Comparison of ENCODE assay signal across 8 cellular contexts in the genomic region with DNA sequence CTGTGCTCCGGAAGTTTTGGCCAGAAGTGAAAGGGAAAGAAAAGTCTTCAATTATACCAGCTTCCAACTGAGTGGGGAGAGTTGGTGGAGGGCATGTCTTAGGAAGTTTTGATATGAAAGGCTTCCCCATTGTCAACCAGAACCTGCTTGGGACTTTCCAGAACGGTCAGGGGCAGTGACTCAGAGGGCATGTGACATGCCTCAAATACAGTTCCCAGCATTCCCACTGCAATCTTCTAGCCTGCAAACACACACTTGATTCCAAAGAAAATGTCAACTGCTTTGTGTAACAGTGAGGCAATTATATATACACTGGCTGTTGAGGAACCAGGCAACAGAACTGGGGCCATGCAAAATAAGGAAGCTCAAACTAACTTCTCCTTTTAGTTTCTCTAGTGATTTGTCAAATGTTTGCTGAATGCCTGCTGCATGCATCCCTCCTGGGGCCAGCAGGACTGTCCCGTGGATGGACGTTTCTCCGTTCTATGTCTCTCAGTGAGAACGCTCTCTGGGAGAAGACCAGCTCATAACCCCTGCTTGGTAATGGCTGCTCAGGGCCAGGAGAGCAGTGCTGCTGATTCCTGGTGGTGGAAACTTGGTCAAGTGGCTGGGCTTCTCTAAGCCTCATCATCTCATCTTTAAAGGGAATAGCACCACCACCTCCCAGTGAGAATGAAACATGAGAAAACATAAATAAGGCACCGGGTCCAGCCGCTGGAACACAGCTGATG. TPM values are rescaled to one million over a fixed set of nuclear protein-coding genes. Genes with fewer than 3 reads are reported as not detected.
DNase-seq lines count a peak whose midpoint lies in the region; ATAC-seq and TF ChIP-seq lines count a peak whose summit lies in the region.

No MANE protein-coding gene starts in this region.

- H3K9me3 Mint-ChIP-seq in Calu3 (ENCODE audit: low read depth, unreplicated experiment) (no peaks in the 10 kb centered on the region), GM23338 (peaks cover 10% of the 10 kb centered on the region), H9 (no peaks in the 10 kb centered on the region; a peak in 1 of 5 replicates)

- H3K23me2 ChIP-seq in H9 (ENCODE audit: insufficient read length, low read depth, low read length, poor library complexity, severe bottlenecking) = no peaks in the 10 kb centered on the region

- H3K4me3 Mint-ChIP-seq in Calu3 (ENCODE audit: low read depth, unreplicated experiment) (no peak overlapping the region), GM23338 (no peak overlapping the region), H9 (no peak overlapping the region)

- WGBS in H9 (ENCODE audit: extremely low coverage, insufficient read length, low lambda C conversion rate) = no CpG with 5 or more reads among the region's 8 CpGs

- TF ChIP-seq CTCF in Calu3 (IDR thresholded peaks at IDR 0.05; ENCODE audit: unreplicated experiment) (no peak), GM23338 (conservative IDR thresholded peaks at IDR 0.05; ENCODE audit: low read depth in 2 of 2) (no peak), Panc1 (IDR thresholded peaks at IDR 0.05) (no peak), dorsolateral prefrontal cortex (IDR thresholded peaks at IDR 0.05 in 54 of 56, conservative IDR thresholded peaks at IDR 0.05 in 2 of 56; ENCODE audit: low read depth in 1 of 56, partially characterized antibody in 56 of 56) (no peak), vagina (IDR thresholded peaks at IDR 0.05) (no peak), H9 (conservative IDR thresholded peaks at IDR 0.05) (no peak)

- no peak overlapping the region for H3K56ac ChIP-seq in H9 (ENCODE audit: insufficient read length, low read depth, low read length)

- H3K79me2 ChIP-seq in GM23338 (replicated peaks; ENCODE audit: insufficient read depth) = no peaks in the 10 kb centered on the region
- H3K79me2 ChIP-seq in H9 (ENCODE audit: insufficient read depth, low read length) = no peaks in the 10 kb centered on the region

- intact Hi-C loops in Calu3 (cut with micrococcal nuclease; ENCODE audit: unreplicated experiment) = no loop called here
- intact Hi-C loops in Panc1 (cut with micrococcal nuclease; ENCODE audit: unreplicated experiment) = no loop called here
- intact Hi-C loops in dorsolateral prefrontal cortex (cut with DNase I) = loop anchor here in 1 of 2 donors (1.0 kb wide), 1 partner anchor 35 kb away; a partner anchor contains a TSS
- intact Hi-C loops in vagina (cut with DNase I) = no loop called here

- H3K9ac ChIP-seq in H9 (ENCODE audit: extremely low read depth, insufficient read length, low read length) = no peak overlapping the region

- TF ChIP-seq POLR2A in vagina (IDR thresholded peaks at IDR 0.05) = no peak

- no peak overlapping the region for H3K18ac ChIP-seq in H9 (ENCODE audit: insufficient read length, low read depth, low read length)

- ATAC-seq in GM23338 (no peak), Panc1 (peak; percentile 80)

- H3K4ac ChIP-seq in H9 (ENCODE audit: low read depth, low read length) = no peak overlapping the region

- H3K27me3 ChIP-seq in GM23338 (ENCODE audit: insufficient read depth) (no peaks in the 10 kb centered on the region), Panc1 (ENCODE audit: control insufficient read depth, insufficient read depth, low read length) (no peaks in the 10 kb centered on the region), dorsolateral prefrontal cortex (no peaks in the 10 kb centered on the region), vagina (no peaks in the 10 kb centered on the region), H9 (ENCODE audit: insufficient read depth, low read length) (no peaks in the 10 kb centered on the region)

- H4K8ac ChIP-seq in H9 (replicated peaks; ENCODE audit: insufficient read length, low read depth, low read length) = no peak overlapping the region

- H3K4me2 ChIP-seq in GM23338 = no peak overlapping the region
- H3K4me2 ChIP-seq in H9 (ENCODE audit: insufficient read depth, insufficient read length, low read length) = no peak overlapping the region

- no peak overlapping the region for H3K14ac ChIP-seq in H9 (ENCODE audit: insufficient read depth, low read length)

- H3K79me1 ChIP-seq in H9 (ENCODE audit: insufficient read depth, low read depth, low read length, poor library complexity, severe bottlenecking) = no peaks in the 10 kb centered on the region

- H3K27ac ChIP-seq in GM23338 (ENCODE audit: low read depth) = no peak overlapping the region
- H3K27ac ChIP-seq in Panc1 (ENCODE audit: low read length) = no peak overlapping the region
- H3K27ac ChIP-seq in dorsolateral prefrontal cortex = peak overlapping the region in 55 of 59 donors; percentile 1 to 86 (median 65)
- H3K27ac ChIP-seq in vagina = peak overlapping the region; percentile 48
- no peak overlapping the region for H3K27ac ChIP-seq in H9 (ENCODE audit: insufficient read length, low read depth, low read length)

- H4K20me1 ChIP-seq in GM23338 (replicated peaks; ENCODE audit: insufficient read depth) (no peaks in the 10 kb centered on the region), H9 (ENCODE audit: control insufficient read depth, insufficient read depth, insufficient read length) (no peaks in the 10 kb centered on the region)

- H3F3A ChIP-seq in GM23338 (replicated peaks; ENCODE audit: low read depth) = no peaks in the 10 kb centered on the region

- BruUV-seq in Calu3 (replicated peaks; lab: Mats Ljungman, UMichigan) (no TSS peak), Panc1 (replicated peaks; lab: Mats Ljungman, UMichigan) (no TSS peak)

- POLR2A ChIA-PET in Panc1 (lab: Charles Lee) = no interaction called here

- no peak overlapping the region for H2BK5ac ChIP-seq in H9 (ENCODE audit: insufficient read length, low read length)

- H3K9me3 ChIP-seq in Panc1 (ENCODE audit: control insufficient read depth, insufficient read depth, low read depth, low read length) (no peaks in the 10 kb centered on the region), vagina (no peaks in the 10 kb centered on the region), H9 (ENCODE audit: control insufficient read depth, low read depth, low read length) (no peaks in the 10 kb centered on the region)

- H2BK12ac ChIP-seq in H9 (ENCODE audit: insufficient read length, low read depth, low read length) = no peak overlapping the region

- H3K4me1 ChIP-seq in GM23338 (ENCODE audit: insufficient read depth) (no peaks in the 10 kb centered on the region), Panc1 (ENCODE audit: control insufficient read depth, insufficient read depth, low read length) (peaks cover 5% of the 10 kb centered on the region; the same call in 1 of the 2 replicates), vagina (peaks cover 14% of the 10 kb centered on the region), H9 (ENCODE audit: insufficient read depth, low read length) (no peaks in the 10 kb centered on the region)

- no peak overlapping the region for H2AK5ac ChIP-seq in H9 (ENCODE audit: insufficient read length, low read length)

- H3K4me1 Mint-ChIP-seq in Calu3 (ENCODE audit: low read depth, unreplicated experiment) (peaks cover 14% of the 10 kb centered on the region), GM23338 (no peaks in the 10 kb centered on the region; the same call in 2 of the 3 replicates), H9 (no peaks in the 10 kb centered on the region)

- no peak overlapping the region for H2BK20ac ChIP-seq in H9 (ENCODE audit: low read depth, low read length, poor library complexity, severe bottlenecking)

- H4K5ac ChIP-seq in H9 (ENCODE audit: insufficient read length, low read depth, low read length) = no peak overlapping the region

- H2AFZ ChIP-seq in GM23338 (no peak overlapping the region), H9 (ENCODE audit: low read length) (no peak overlapping the region)

- H3K27ac Mint-ChIP-seq in Calu3 (ENCODE audit: unreplicated experiment) (peak overlapping the region; percentile 52), GM23338 (peak overlapping the region; percentile 38; the same call in 1 of the 2 replicates), H9 (peak overlapping the region in 1 of 3 experiments; percentile 39; a peak in 2 of 7 replicates)

- no peak overlapping the region for H3K23ac ChIP-seq in H9 (ENCODE audit: insufficient read length, low read depth, low read length)

- H3K4me3 ChIP-seq in GM23338 = no peak overlapping the region
- H3K4me3 ChIP-seq in Panc1 (ENCODE audit: low read depth in 2 of 2, low read length in 2 of 2) = no peak overlapping the region
- H3K4me3 ChIP-seq in dorsolateral prefrontal cortex = no peak overlapping the region
- H3K4me3 ChIP-seq in vagina = no peak overlapping the region

- no peaks in the 10 kb centered on the region for H3K27me3 Mint-ChIP-seq in Calu3 (ENCODE audit: unreplicated experiment)
- H3K27me3 Mint-ChIP-seq in GM23338 (ENCODE audit: insufficient read depth, low read depth, poor library complexity) = peaks cover 8% of the 10 kb centered on the region
- H3K27me3 Mint-ChIP-seq in H9 (ENCODE audit: low read depth) = no peaks in the 10 kb centered on the region

- H3T11ph ChIP-seq in H9 (ENCODE audit: low read length) = no peak overlapping the region

- H3K36me3 Mint-ChIP-seq in Calu3 (ENCODE audit: insufficient read depth, unreplicated experiment) (peaks cover 80% of the 10 kb centered on the region), GM23338 (ENCODE audit: low read depth) (peaks cover 95% of the 10 kb centered on the region), H9 (ENCODE audit: insufficient read depth in 1 of 3, low read depth in 3 of 3) (peaks cover 45 to 77% (median 74%) of the 10 kb centered on the region in 3 experiments; a peak in 6 of 7 replicates)

- H4K91ac ChIP-seq in H9 (ENCODE audit: insufficient read length, low read depth, low read length) = no peak overlapping the region

- H3K36me3 ChIP-seq in GM23338 (ENCODE audit: insufficient read depth) = peaks cover 27% of the 10 kb centered on the region
- no peaks in the 10 kb centered on the region for H3K36me3 ChIP-seq in Panc1 (ENCODE audit: control insufficient read depth, insufficient read depth, low read length)
- peaks cover 0 to 14% of the 10 kb centered on the region in 2 donors for H3K36me3 ChIP-seq in vagina

- H3K9me2 ChIP-seq in GM23338 (ENCODE audit: insufficient read depth) = no peaks in the 10 kb centered on the region

- no peak overlapping the region for H2BK15ac ChIP-seq in H9 (ENCODE audit: low read depth, low read length)

- DNase-seq in Calu3 = no peak
- DNase-seq in GM23338 (ENCODE audit: low spot score) = no peak
- DNase-seq in Panc1 (ENCODE audit: low read depth, low spot score) = no peak
- peak in 4 of 10 donors; percentile 15 to 33 (median 32) for DNase-seq in dorsolateral prefrontal cortex
- DNase-seq in midbrain (lab: John Stamatoyannopoulos, UW) = peak; percentile 34
- DNase-seq in vagina (ENCODE audit: extremely low spot score in 2 of 2) = peak; percentile 64 to 80
- DNase-seq in H9 = no peak
- DNase-seq in NK-92 (lab: John Stamatoyannopoulos, UW; ENCODE audit: unreplicated experiment) = no peak

- in situ Hi-C loops in Panc1 (cut with HindIII; ENCODE audit: low pct_unique_long_range_greater_than_20kb, low sequenced_read_pairs) = no loop called here

- CTCF ChIA-PET in Calu3 (lab: Charles Lee) = interaction anchor here (0.6 to 0.7 kb wide), 2 partner anchors 142 to 205 kb away, joined by 3 to 5 read pairs; no protein-coding TSS in a partner anchor
- CTCF ChIA-PET in Panc1 (lab: Charles Lee) = interaction anchor here (0.5 kb wide), 1 partner anchor 948 kb away, joined by 3 read pairs; no protein-coding TSS in a partner anchor

- H2BK120ac ChIP-seq in H9 (ENCODE audit: low read depth, low read length, poor library complexity, severe bottlenecking) = no peak overlapping the region

RNA-seq across cellular contexts. Expression of a gene that starts 18.3 kb away (rescaled TPM):
- not detected in 2 replicates for total RNA-seq in Calu3 (2022)
- not detected in 2 replicates for total RNA-seq in GM23338 (2014; rRNA removed; shearing (Covaris generic))
- polyA plus RNA-seq in GM23338 (2016; fragmentation: Nextera tagmentation; extraction: Ambion mirVana) = not detected in 2 replicates
- not detected for total RNA-seq in Panc1 (2021; ENCODE audit: unreplicated experiment)
- not detected for polyA plus RNA-seq in Panc1 (2012; ENCODE audit: insufficient read length)
- total RNA-seq in dorsolateral prefrontal cortex = under 1 TPM in 5 of 120 experiments, not detected in 115; 0.28 to 0.36 (median 0.32) TPM
- not detected for total RNA-seq in vagina
- total RNA-seq in H9 (2021) = 0.13 TPM in 1 of 2 replicates, not detected in the other

RNA-seq across cellular contexts. Expression of a gene that starts 34.8 kb away (rescaled TPM):
- total RNA-seq in Calu3 (2022) = 12.5 and 16.4 TPM in 2 replicates
- 13.1 and 15.9 TPM in 2 replicates for total RNA-seq in GM23338 (2014; rRNA removed; shearing (Covaris generic))
- 7.8 and 8.5 TPM in 2 replicates for polyA plus RNA-seq in GM23338 (2016; fragmentation: Nextera tagmentation; extraction: Ambion mirVana)
- total RNA-seq in Panc1 (2021; ENCODE audit: unreplicated experiment) = 4.1 TPM
- 8.6 TPM for polyA plus RNA-seq in Panc1 (2012; ENCODE audit: insufficient read length)
- 10 to 100 TPM in 107 of 120 experiments, 1 to 10 TPM in 13; 7.7 to 18.9 (median 12.5) TPM for total RNA-seq in dorsolateral prefrontal cortex
- 4.2 TPM for total RNA-seq in vagina
- 6.2 and 7.4 TPM in 2 replicates for total RNA-seq in H9 (2021)

RNA-seq across cellular contexts. Expression of a gene that starts 35.2 kb away (rescaled TPM):
- 68.4 and 80.1 TPM in 2 replicates for total RNA-seq in Calu3 (2022)
- 206 TPM in 2 replicates for total RNA-seq in GM23338 (2014; rRNA removed; shearing (Covaris generic))
- polyA plus RNA-seq in GM23338 (2016; fragmentation: Nextera tagmentation; extraction: Ambion mirVana) = 65.6 and 67.3 TPM in 2 replicates
- total RNA-seq in Panc1 (2021; ENCODE audit: unreplicated experiment) = 33.6 TPM
- 37.2 TPM for polyA plus RNA-seq in Panc1 (2012; ENCODE audit: insufficient read length)
- total RNA-seq in dorsolateral prefrontal cortex = 100 to 1,000 TPM in 65 of 120 experiments, 10 to 100 TPM in 55; 58.8 to 204 (median 102) TPM
- total RNA-seq in vagina = 58.9 TPM
- 161 and 175 TPM in 2 replicates for total RNA-seq in H9 (2021)

Comparison
In these comparisons a context has a peak if more than half of its experiments do, and no peak if none do; other contexts are left out.
1. DNase-seq: peak in midbrain (single experiment) and vagina (2 of 2); none in Calu3 (single experiment), GM23338 (single experiment), Panc1 (single experiment), H9 (single experiment) and NK-92 (single experiment).
2. H3K27ac ChIP-seq: peak in dorsolateral prefrontal cortex (55 of 59) and vagina (single experiment); none in GM23338 (single experiment), Panc1 (single experiment) and H9 (single experiment).